In the genomic region with DNA sequence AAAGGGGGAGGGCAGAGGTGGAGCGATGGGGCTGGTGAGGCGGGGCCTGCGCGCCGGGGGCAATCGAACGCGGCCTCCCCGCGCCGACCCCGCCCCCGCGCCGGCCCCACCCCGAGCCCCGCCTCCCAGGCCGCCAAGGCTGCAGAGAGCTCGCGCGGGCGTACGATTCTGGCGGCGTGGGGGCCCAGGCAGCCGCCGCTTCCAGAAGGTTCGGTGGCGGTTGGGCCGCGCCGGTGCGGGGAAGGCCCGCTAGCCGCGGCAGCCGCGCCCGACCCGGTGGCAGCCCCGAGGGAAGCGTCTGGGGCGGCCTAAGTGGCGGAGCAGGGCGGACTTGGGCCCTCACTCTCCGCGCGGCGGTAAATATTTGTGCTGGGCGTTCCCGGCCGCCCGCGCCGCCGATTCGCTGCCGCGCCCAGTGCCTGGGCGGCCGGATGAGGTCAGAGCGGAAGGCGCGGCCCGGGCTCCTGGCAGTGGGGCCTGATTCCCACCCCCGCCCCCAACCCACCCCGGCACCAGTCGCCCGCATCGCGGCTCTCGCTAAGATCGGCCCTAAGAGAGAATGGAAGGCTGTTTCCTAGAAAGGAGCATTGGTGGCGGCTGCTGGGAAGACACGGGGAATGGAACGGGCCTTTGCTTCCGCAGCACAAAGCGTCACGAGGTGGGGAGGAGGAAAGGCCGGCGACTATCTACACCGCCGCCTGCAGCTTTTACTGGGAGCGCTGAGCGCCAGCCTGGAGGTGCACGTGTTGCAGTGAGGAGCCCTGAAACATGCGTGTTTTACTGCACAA, we compare ENCODE assay signal across 1 cellular context.
TF ChIP-seq lines count a peak whose summit lies in the region.

A gene with protein sequence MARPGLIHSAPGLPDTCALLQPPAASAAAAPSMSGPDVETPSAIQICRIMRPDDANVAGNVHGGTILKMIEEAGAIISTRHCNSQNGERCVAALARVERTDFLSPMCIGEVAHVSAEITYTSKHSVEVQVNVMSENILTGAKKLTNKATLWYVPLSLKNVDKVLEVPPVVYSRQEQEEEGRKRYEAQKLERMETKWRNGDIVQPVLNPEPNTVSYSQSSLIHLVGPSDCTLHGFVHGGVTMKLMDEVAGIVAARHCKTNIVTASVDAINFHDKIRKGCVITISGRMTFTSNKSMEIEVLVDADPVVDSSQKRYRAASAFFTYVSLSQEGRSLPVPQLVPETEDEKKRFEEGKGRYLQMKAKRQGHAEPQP (minus strand): TSS at position 368 of the 788 bp plus-strand sequence. CDS start 368 bp downstream, outside the sequence.

TF ChIP-seq in HepG2, 621 proteins besides CTCF, POLR2A, EP300 and RAD21 (continued from another document and continues in another):
- peak; percentile 60; the same call in 1 of the 2 replicates for TF ChIP-seq SAFB2 (CRISPR knock-in tag; IDR thresholded peaks at IDR 0.05; ENCODE audit: borderline replicate concordance, low read depth)
- TF ChIP-seq RARA (CRISPR knock-in tag; IDR thresholded peaks at IDR 0.05), result 0 out of 2 replicates have a peak, but pooled peaks have one; percentile 7
- TF ChIP-seq NFKBIZ (CRISPR knock-in tag; IDR thresholded peaks at IDR 0.05), result no peak
- TF ChIP-seq ZNF547 (CRISPR knock-in tag; IDR thresholded peaks at IDR 0.05), result no peak; the same call in 1 of the 2 replicates
- 0 out of 2 replicates have a peak, but pooled peaks have one; percentile 10 for TF ChIP-seq RXRA (CRISPR knock-in tag; IDR thresholded peaks at IDR 0.05)
- TF ChIP-seq, protein P1, sequence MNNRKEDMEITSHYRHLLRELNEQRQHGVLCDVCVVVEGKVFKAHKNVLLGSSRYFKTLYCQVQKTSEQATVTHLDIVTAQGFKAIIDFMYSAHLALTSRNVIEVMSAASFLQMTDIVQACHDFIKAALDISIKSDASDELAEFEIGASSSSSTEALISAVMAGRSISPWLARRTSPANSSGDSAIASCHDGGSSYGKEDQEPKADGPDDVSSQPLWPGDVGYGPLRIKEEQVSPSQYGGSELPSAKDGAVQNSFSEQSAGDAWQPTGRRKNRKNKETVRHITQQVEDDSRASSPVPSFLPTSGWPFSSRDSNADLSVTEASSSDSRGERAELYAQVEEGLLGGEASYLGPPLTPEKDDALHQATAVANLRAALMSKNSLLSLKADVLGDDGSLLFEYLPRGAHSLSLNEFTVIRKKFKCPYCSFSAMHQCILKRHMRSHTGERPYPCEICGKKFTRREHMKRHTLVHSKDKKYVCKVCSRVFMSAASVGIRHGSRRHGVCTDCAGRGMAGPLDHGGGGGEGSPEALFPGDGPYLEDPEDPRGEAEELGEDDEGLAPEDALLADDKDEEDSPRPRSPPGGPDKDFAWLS (CRISPR knock-in tag; IDR thresholded peaks at IDR 0.05; ENCODE audit: borderline replicate concordance), result no peak
- no peak for TF ChIP-seq NFE2L1 (CRISPR knock-in tag; IDR thresholded peaks at IDR 0.05; ENCODE audit: borderline replicate concordance)
- no peak for TF ChIP-seq HDAC2 (CRISPR knock-in tag; IDR thresholded peaks at IDR 0.05)
- TF ChIP-seq IKZF4 (CRISPR knock-in tag; IDR thresholded peaks at IDR 0.05; ENCODE audit: borderline replicate concordance, low read depth, not compliant biosample characterization), result no peak
- TF ChIP-seq MIER3 (CRISPR knock-in tag; IDR thresholded peaks at IDR 0.05; ENCODE audit: borderline replicate concordance), result peak; percentile 8; the same call in 1 of the 2 replicates
- TF ChIP-seq AGO1 (IDR thresholded peaks at IDR 0.05; ENCODE audit: low read depth, low read length, poor library complexity, severe bottlenecking), result no peak
- no peak for TF ChIP-seq ZNF256 (CRISPR knock-in tag; conservative IDR thresholded peaks at IDR 0.05)
- no peak for TF ChIP-seq ZNF557 (CRISPR knock-in tag; IDR thresholded peaks at IDR 0.05)
- TF ChIP-seq, protein P2, sequence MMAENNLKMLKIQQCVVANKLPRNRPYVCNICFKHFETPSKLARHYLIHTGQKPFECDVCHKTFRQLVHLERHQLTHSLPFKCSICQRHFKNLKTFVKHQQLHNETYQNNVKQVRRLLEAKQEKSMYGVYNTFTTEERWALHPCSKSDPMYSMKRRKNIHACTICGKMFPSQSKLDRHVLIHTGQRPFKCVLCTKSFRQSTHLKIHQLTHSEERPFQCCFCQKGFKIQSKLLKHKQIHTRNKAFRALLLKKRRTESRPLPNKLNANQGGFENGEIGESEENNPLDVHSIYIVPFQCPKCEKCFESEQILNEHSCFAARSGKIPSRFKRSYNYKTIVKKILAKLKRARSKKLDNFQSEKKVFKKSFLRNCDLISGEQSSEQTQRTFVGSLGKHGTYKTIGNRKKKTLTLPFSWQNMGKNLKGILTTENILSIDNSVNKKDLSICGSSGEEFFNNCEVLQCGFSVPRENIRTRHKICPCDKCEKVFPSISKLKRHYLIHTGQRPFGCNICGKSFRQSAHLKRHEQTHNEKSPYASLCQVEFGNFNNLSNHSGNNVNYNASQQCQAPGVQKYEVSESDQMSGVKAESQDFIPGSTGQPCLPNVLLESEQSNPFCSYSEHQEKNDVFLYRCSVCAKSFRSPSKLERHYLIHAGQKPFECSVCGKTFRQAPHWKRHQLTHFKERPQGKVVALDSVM (CRISPR knock-in tag; IDR thresholded peaks at IDR 0.05), result peak; percentile 61; the same call in 1 of the 2 replicates
- TF ChIP-seq, protein P3, sequence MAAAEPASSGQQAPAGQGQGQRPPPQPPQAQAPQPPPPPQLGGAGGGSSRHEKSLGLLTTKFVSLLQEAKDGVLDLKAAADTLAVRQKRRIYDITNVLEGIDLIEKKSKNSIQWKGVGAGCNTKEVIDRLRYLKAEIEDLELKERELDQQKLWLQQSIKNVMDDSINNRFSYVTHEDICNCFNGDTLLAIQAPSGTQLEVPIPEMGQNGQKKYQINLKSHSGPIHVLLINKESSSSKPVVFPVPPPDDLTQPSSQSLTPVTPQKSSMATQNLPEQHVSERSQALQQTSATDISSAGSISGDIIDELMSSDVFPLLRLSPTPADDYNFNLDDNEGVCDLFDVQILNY (CRISPR knock-in tag; conservative IDR thresholded peaks at IDR 0.05), result 0 out of 2 replicates have a peak, but pooled peaks have one; percentile 13
- TF ChIP-seq, protein P4, sequence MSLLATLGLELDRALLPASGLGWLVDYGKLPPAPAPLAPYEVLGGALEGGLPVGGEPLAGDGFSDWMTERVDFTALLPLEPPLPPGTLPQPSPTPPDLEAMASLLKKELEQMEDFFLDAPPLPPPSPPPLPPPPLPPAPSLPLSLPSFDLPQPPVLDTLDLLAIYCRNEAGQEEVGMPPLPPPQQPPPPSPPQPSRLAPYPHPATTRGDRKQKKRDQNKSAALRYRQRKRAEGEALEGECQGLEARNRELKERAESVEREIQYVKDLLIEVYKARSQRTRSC (CRISPR knock-in tag; IDR thresholded peaks at IDR 0.05; ENCODE audit: low read depth), result no peak
- TF ChIP-seq, protein P5, sequence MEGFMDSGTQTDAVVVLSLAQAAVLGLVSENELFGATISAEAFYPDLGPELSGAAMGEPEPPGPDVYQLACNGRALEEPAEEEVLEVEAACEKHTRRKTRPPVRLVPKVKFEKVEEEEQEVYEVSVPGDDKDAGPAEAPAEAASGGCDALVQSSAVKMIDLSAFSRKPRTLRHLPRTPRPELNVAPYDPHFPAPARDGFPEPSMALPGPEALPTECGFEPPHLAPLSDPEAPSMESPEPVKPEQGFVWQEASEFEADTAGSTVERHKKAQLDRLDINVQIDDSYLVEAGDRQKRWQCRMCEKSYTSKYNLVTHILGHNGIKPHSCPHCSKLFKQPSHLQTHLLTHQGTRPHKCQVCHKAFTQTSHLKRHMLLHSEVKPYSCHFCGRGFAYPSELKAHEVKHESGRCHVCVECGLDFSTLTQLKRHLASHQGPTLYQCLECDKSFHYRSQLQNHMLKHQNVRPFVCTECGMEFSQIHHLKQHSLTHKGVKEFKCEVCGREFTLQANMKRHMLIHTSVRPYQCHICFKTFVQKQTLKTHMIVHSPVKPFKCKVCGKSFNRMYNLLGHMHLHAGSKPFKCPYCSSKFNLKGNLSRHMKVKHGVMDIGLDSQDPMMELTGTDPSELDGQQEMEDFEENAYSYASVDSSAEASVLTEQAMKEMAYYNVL (CRISPR knock-in tag; IDR thresholded peaks at IDR 0.05; ENCODE audit: borderline replicate concordance), result no peak
- peak; percentile 55; the same call in 1 of the 2 replicates for TF ChIP-seq GFI1 (CRISPR knock-in tag; IDR thresholded peaks at IDR 0.05; ENCODE audit: borderline replicate concordance)
- TF ChIP-seq SRY (CRISPR knock-in tag; IDR thresholded peaks at IDR 0.05), result peak; percentile 84
- TF ChIP-seq ZNF891 (CRISPR knock-in tag; IDR thresholded peaks at IDR 0.05), result 0 out of 2 replicates have a peak, but pooled peaks have one; percentile 58
- TF ChIP-seq FOXA1 (IDR thresholded peaks at IDR 0.05), result no peak
- TF ChIP-seq FOXA1 (CRISPR knock-in tag; IDR thresholded peaks at IDR 0.05), result peak; percentile 42; the same call in 1 of the 2 replicates
- TF ChIP-seq KLF12 (CRISPR knock-in tag; IDR thresholded peaks at IDR 0.05; ENCODE audit: borderline replicate concordance), result 0 out of 2 replicates have a peak, but pooled peaks have one; percentile 58
- TF ChIP-seq ZNF569 (CRISPR knock-in tag; IDR thresholded peaks at IDR 0.05; ENCODE audit: borderline replicate concordance), result no peak
- TF ChIP-seq GATAD2A (CRISPR knock-in tag; IDR thresholded peaks at IDR 0.05), result no peak
- no peak for TF ChIP-seq REXO4 (CRISPR knock-in tag; IDR thresholded peaks at IDR 0.05; ENCODE audit: borderline replicate concordance)
- TF ChIP-seq NCOR1 (IDR thresholded peaks at IDR 0.05; ENCODE audit: borderline replicate concordance, low read length), result no peak
- TF ChIP-seq PAX8 (CRISPR knock-in tag; IDR thresholded peaks at IDR 0.05; ENCODE audit: borderline replicate concordance), result no peak
- TF ChIP-seq NCOA2 (CRISPR knock-in tag; IDR thresholded peaks at IDR 0.05), result no peak
- TF ChIP-seq NFYC (CRISPR knock-in tag; IDR thresholded peaks at IDR 0.05), result no peak
- TF ChIP-seq POGZ (CRISPR knock-in tag; IDR thresholded peaks at IDR 0.05), result no peak
- TF ChIP-seq ZNF501 (CRISPR knock-in tag; IDR thresholded peaks at IDR 0.05), result no peak
- TF ChIP-seq, protein P6, sequence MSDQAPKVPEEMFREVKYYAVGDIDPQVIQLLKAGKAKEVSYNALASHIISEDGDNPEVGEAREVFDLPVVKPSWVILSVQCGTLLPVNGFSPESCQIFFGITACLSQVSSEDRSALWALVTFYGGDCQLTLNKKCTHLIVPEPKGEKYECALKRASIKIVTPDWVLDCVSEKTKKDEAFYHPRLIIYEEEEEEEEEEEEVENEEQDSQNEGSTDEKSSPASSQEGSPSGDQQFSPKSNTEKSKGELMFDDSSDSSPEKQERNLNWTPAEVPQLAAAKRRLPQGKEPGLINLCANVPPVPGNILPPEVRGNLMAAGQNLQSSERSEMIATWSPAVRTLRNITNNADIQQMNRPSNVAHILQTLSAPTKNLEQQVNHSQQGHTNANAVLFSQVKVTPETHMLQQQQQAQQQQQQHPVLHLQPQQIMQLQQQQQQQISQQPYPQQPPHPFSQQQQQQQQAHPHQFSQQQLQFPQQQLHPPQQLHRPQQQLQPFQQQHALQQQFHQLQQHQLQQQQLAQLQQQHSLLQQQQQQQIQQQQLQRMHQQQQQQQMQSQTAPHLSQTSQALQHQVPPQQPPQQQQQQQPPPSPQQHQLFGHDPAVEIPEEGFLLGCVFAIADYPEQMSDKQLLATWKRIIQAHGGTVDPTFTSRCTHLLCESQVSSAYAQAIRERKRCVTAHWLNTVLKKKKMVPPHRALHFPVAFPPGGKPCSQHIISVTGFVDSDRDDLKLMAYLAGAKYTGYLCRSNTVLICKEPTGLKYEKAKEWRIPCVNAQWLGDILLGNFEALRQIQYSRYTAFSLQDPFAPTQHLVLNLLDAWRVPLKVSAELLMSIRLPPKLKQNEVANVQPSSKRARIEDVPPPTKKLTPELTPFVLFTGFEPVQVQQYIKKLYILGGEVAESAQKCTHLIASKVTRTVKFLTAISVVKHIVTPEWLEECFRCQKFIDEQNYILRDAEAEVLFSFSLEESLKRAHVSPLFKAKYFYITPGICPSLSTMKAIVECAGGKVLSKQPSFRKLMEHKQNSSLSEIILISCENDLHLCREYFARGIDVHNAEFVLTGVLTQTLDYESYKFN (CRISPR knock-in tag; conservative IDR thresholded peaks at IDR 0.05), result peak; percentile 50; the same call in 1 of the 2 replicates
- TF ChIP-seq, protein P7, sequence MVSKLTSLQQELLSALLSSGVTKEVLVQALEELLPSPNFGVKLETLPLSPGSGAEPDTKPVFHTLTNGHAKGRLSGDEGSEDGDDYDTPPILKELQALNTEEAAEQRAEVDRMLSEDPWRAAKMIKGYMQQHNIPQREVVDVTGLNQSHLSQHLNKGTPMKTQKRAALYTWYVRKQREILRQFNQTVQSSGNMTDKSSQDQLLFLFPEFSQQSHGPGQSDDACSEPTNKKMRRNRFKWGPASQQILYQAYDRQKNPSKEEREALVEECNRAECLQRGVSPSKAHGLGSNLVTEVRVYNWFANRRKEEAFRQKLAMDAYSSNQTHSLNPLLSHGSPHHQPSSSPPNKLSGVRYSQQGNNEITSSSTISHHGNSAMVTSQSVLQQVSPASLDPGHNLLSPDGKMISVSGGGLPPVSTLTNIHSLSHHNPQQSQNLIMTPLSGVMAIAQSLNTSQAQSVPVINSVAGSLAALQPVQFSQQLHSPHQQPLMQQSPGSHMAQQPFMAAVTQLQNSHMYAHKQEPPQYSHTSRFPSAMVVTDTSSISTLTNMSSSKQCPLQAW (CRISPR knock-in tag; IDR thresholded peaks at IDR 0.05), result no peak
- TF ChIP-seq ZNF577 (CRISPR knock-in tag; IDR thresholded peaks at IDR 0.05; ENCODE audit: borderline replicate concordance, low read depth), result no peak
- TF ChIP-seq, protein P8, sequence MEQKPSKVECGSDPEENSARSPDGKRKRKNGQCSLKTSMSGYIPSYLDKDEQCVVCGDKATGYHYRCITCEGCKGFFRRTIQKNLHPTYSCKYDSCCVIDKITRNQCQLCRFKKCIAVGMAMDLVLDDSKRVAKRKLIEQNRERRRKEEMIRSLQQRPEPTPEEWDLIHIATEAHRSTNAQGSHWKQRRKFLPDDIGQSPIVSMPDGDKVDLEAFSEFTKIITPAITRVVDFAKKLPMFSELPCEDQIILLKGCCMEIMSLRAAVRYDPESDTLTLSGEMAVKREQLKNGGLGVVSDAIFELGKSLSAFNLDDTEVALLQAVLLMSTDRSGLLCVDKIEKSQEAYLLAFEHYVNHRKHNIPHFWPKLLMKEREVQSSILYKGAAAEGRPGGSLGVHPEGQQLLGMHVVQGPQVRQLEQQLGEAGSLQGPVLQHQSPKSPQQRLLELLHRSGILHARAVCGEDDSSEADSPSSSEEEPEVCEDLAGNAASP (CRISPR knock-in tag; IDR thresholded peaks at IDR 0.05; ENCODE audit: borderline replicate concordance), result no peak
- TF ChIP-seq, protein P9, sequence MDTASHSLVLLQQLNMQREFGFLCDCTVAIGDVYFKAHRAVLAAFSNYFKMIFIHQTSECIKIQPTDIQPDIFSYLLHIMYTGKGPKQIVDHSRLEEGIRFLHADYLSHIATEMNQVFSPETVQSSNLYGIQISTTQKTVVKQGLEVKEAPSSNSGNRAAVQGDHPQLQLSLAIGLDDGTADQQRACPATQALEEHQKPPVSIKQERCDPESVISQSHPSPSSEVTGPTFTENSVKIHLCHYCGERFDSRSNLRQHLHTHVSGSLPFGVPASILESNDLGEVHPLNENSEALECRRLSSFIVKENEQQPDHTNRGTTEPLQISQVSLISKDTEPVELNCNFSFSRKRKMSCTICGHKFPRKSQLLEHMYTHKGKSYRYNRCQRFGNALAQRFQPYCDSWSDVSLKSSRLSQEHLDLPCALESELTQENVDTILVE (CRISPR knock-in tag; IDR thresholded peaks at IDR 0.05), result no peak
